In the genomic region with DNA sequence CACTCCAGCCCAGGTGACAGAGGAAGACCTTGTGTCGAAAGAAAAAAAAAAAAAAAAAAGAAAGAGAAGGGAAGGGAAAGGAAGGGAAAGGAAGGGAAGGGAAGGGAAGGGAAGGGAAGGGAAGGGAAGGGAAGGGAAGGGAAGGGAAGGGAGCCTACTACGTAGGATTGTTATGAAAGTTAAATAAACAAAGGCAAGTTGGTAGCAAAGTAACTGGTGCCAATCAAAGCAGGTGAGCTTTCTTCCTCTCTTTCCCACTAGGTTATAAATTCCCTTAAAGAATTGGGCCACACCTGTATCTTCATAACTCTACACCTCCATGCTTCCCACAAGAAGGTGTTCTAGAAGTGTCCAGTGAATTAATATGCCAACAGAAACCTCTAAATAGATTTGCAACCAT, we compare ENCODE assay signal across 16 cellular contexts.
A peak's percentile ranks its signal among the peaks of the same experiment; 100 is the strongest.
DNase-seq lines count a peak whose midpoint lies in the region; ATAC-seq and TF ChIP-seq lines count a peak whose summit lies in the region.
"Had no signal": no experiment of that assay in that cellular context is flagged by ENCODE, and none has a peak within 500 bp of the region (broad histone marks: within the 10 kb centered on the region; RNA-seq: fewer than 3 reads in every experiment).

No MANE protein-coding gene starts in this region.

- H3K4me1 ChIP-seq in mammary epithelial cell (ENCODE audit: insufficient read depth, low read length) (peaks cover 37% of the 10 kb centered on the region), adrenal gland (replicated peaks in 1 of 2) (peaks cover 12 to 15% of the 10 kb centered on the region in 2 donors)

- H3K27ac ChIP-seq in mammary epithelial cell (ENCODE audit: insufficient read depth, low read depth, low read length) (peak overlapping the region; percentile 84), adrenal gland (no peak overlapping the region)
- H3K27ac ChIP-seq: pancreas had no signal

- intact Hi-C loops in mammary epithelial cell (cut with micrococcal nuclease): no loop called here
- intact Hi-C loops in MCF 10A (cut with micrococcal nuclease): no loop called here
- intact Hi-C loops in left colon (cut with DNase I, micrococcal nuclease): no loop called here
- intact Hi-C loops in adrenal gland (cut with DNase I): no loop called here

- peaks cover 35% of the 10 kb centered on the region for H3K79me2 ChIP-seq in mammary epithelial cell (ENCODE audit: insufficient read depth, low read length)

- POLR2A ChIA-PET in MCF 10A (lab: Yijun Ruan, JAX): interaction anchor here (0.8 to 18.1 kb wide), 8 partner anchors 9 to 326 kb away, joined by 3 to 481 read pairs (median 3); no protein-coding TSS in a partner anchor
- POLR2A ChIA-PET in activated CD4-positive, alpha-beta memory T cell treated with anti-CD3 and anti-CD28 coated beads, Interleukin-2, amount 10 ng/mL, durations not matched to agents 7 days and 5 days (lab: Charles Lee): interaction anchor here (0.9 to 5.4 kb wide), 7 partner anchors 13 to 301 kb away, joined by 3 to 74 read pairs (median 5); no protein-coding TSS in a partner anchor

- no peaks in the 10 kb centered on the region for H3K27me3 ChIP-seq in mammary epithelial cell (ENCODE audit: insufficient read depth, low read length)
- H3K27me3 ChIP-seq in adrenal gland: no peaks in the 10 kb centered on the region
- H3K27me3 ChIP-seq: pancreas had no signal

- H3K9me3 ChIP-seq in mammary epithelial cell (replicated peaks; ENCODE audit: insufficient read depth, low read length) (no peaks in the 10 kb centered on the region), adrenal gland (replicated peaks in 1 of 3) (no peaks in the 10 kb centered on the region)
- H3K9me3 ChIP-seq: pancreas had no signal

- in situ Hi-C loops in mammary epithelial cell (cut with MboI; ENCODE audit: low sequenced_read_pairs in 2 of 2): no loop called here

- H3K9me3 Mint-ChIP-seq in MCF 10A (ENCODE audit: unreplicated experiment): no peaks in the 10 kb centered on the region
- H3K9me3 Mint-ChIP-seq in activated CD4-positive, alpha-beta memory T cell treated with anti-CD3 and anti-CD28 coated beads, Interleukin-2, amount 10 ng/mL, durations not matched to agents 7 days and 5 days: peaks cover 7% of the 10 kb centered on the region
- H3K9me3 Mint-ChIP-seq in type B pancreatic cell: no peaks in the 10 kb centered on the region
- H3K9me3 Mint-ChIP-seq: activated T-cell treated with anti-CD3 and anti-CD28 coated beads, Interleukin-2, amount 50 U/mL, for 4 hours had no signal

- no peaks in the 10 kb centered on the region for H4K20me1 ChIP-seq in mammary epithelial cell (ENCODE audit: insufficient read depth, low read length)

- no peak for TF ChIP-seq POLR2A in adrenal gland (IDR thresholded peaks at IDR 0.05)

- H3K4me3 ChIP-seq in mammary epithelial cell (replicated peaks in 1 of 3; ENCODE audit: insufficient read depth in 1 of 3, low read depth in 2 of 3, low read length in 3 of 3) (no peak overlapping the region), adrenal gland (no peak overlapping the region)
- H3K4me3 ChIP-seq: pancreas had no signal

- H3K4me3 Mint-ChIP-seq in MCF 10A (ENCODE audit: unreplicated experiment): no peak overlapping the region
- no peak overlapping the region for H3K4me3 Mint-ChIP-seq in activated CD4-positive, alpha-beta memory T cell treated with anti-CD3 and anti-CD28 coated beads, Interleukin-2, amount 10 ng/mL, durations not matched to agents 7 days and 5 days
- no peak overlapping the region for H3K4me3 Mint-ChIP-seq in type B pancreatic cell
- H3K4me3 Mint-ChIP-seq: activated T-cell treated with anti-CD3 and anti-CD28 coated beads, Interleukin-2, amount 50 U/mL, for 4 hours had no signal

- dilution Hi-C loops in mammary epithelial cell (cut with HindIII; ENCODE audit: low sequenced_read_pairs): no loop called here

- H3K36me3 ChIP-seq in mammary epithelial cell (ENCODE audit: insufficient read depth, low read length) (no peaks in the 10 kb centered on the region), adrenal gland (replicated peaks in 1 of 2) (peaks cover 0 to 5% of the 10 kb centered on the region in 2 donors)
- H3K36me3 ChIP-seq: pancreas had no signal

- no TSS peak for BruUV-seq in mammary epithelial cell (replicated peaks; lab: Mats Ljungman, UMichigan)
- no TSS peak for BruUV-seq in MCF 10A (replicated peaks; lab: Mats Ljungman, UMichigan)

- H3K4me2 ChIP-seq in mammary epithelial cell (ENCODE audit: insufficient read depth, low read depth, low read length): no peak overlapping the region

- H3K27ac Mint-ChIP-seq in MCF 10A (ENCODE audit: low read depth, unreplicated experiment): no peak overlapping the region
- peak overlapping the region; percentile 90 for H3K27ac Mint-ChIP-seq in activated CD4-positive, alpha-beta memory T cell treated with anti-CD3 and anti-CD28 coated beads, Interleukin-2, amount 10 ng/mL, durations not matched to agents 7 days and 5 days
- peak overlapping the region; percentile 96 for H3K27ac Mint-ChIP-seq in type B pancreatic cell

- DNase-seq in mammary epithelial cell (no peak), MCF 10A (ENCODE audit: unreplicated experiment) (no peak), left colon (no peak), type B pancreatic cell (ENCODE audit: extremely low spot score, unreplicated experiment) (no peak), OCI-M1 (lab: John Stamatoyannopoulos, UW) (no peak), adrenal gland (no peak)
- no peak for DNase-seq in activated CD4-positive, alpha-beta memory T cell treated with anti-CD3 and anti-CD28 coated beads, Interleukin-2, amount 10 ng/mL, durations not matched to agents 7 days and 5 days
- DNase-seq: activated T-cell treated with anti-CD3 and anti-CD28 coated beads, Interleukin-2, amount 50 U/mL, for 4 hours; Calu3; IMR-90; kidney glomerular epithelial cell; MV-4-11; NCI-H748 treated with DMSO at 0.1 percent for 48 hours; pancreas; stimulated activated naive CD4-positive, alpha-beta T cell treated with Interleukin-2 at 50 U/mL for 16 hours had no signal

- 100% methylated on average over 1 of the region's 2 CpGs for WGBS in mammary epithelial cell (ENCODE audit: low coverage, missing lambda C conversion rate)
- WGBS in adrenal gland, 4 donors: 82 to 96% (median 88%) methylated on average over 2 of the region's 2 CpGs

- H3K27me3 Mint-ChIP-seq in MCF 10A (ENCODE audit: insufficient read depth, unreplicated experiment) (no peaks in the 10 kb centered on the region), type B pancreatic cell (no peaks in the 10 kb centered on the region)
- no peaks in the 10 kb centered on the region for H3K27me3 Mint-ChIP-seq in activated CD4-positive, alpha-beta memory T cell treated with anti-CD3 and anti-CD28 coated beads, Interleukin-2, amount 10 ng/mL, durations not matched to agents 7 days and 5 days

- H3K36me3 Mint-ChIP-seq in MCF 10A (ENCODE audit: insufficient read depth, unreplicated experiment): no peaks in the 10 kb centered on the region
- peaks cover 43% of the 10 kb centered on the region for H3K36me3 Mint-ChIP-seq in activated CD4-positive, alpha-beta memory T cell treated with anti-CD3 and anti-CD28 coated beads, Interleukin-2, amount 10 ng/mL, durations not matched to agents 7 days and 5 days (ENCODE audit: low read depth)
- peaks cover 13% of the 10 kb centered on the region for H3K36me3 Mint-ChIP-seq in type B pancreatic cell

- ATAC-seq in left colon (peak; percentile 40), GM19455 (IDR thresholded peaks at IDR 0.05; ENCODE audit: unreplicated experiment) (no peak)

- no peak overlapping the region for H2AFZ ChIP-seq in mammary epithelial cell (ENCODE audit: low read depth, low read length)

- TF ChIP-seq CTCF in mammary epithelial cell (conservative IDR thresholded peaks at IDR 0.05 in 1 of 2, IDR thresholded peaks at IDR 0.05 in 1 of 2; ENCODE audit: extremely low read depth in 1 of 2, insufficient read depth in 1 of 2, low read depth in 1 of 2, low read length in 2 of 2) (no peak), MCF 10A (IDR thresholded peaks at IDR 0.05; ENCODE audit: unreplicated experiment) (no peak), type B pancreatic cell (conservative IDR thresholded peaks at IDR 0.05) (no peak), adrenal gland (IDR thresholded peaks at IDR 0.05) (no peak)

- CTCF ChIA-PET in mammary epithelial cell (lab: Charles Lee; ENCODE audit: low non-redundant PET) (no interaction called here), MCF 10A (lab: Yijun Ruan, JAX) (interaction anchor here (0.5 to 2.4 kb wide), 13 partner anchors 9 to 691 kb away, joined by 3 to 10 read pairs (median 3); a partner anchor contains a TSS)
- CTCF ChIA-PET in activated CD4-positive, alpha-beta memory T cell treated with anti-CD3 and anti-CD28 coated beads, Interleukin-2, amount 10 ng/mL, durations not matched to agents 7 days and 5 days (lab: Charles Lee): interaction anchor here (0.7 to 4.6 kb wide), 9 partner anchors 8 to 321 kb away, joined by 3 to 21 read pairs (median 4); no protein-coding TSS in a partner anchor

- H3K4me1 Mint-ChIP-seq in MCF 10A (ENCODE audit: insufficient read depth, unreplicated experiment) (peaks cover 29% of the 10 kb centered on the region), type B pancreatic cell (ENCODE audit: unreplicated experiment) (peaks cover 28% of the 10 kb centered on the region)
- H3K4me1 Mint-ChIP-seq in activated CD4-positive, alpha-beta memory T cell treated with anti-CD3 and anti-CD28 coated beads, Interleukin-2, amount 10 ng/mL, durations not matched to agents 7 days and 5 days: peaks cover 77% of the 10 kb centered on the region

- H3K9ac ChIP-seq in mammary epithelial cell (ENCODE audit: insufficient read depth, low read length): no peak overlapping the region
